In genomic region chr12:125860672-125861288, GRCh38 we compare ENCODE assay signal across 22 cellular contexts.
"Had no signal": no experiment of that assay in that cellular context is flagged by ENCODE, and none has a peak within 500 bp of the region (broad histone marks: within the 10 kb centered on the region; RNA-seq: fewer than 3 reads in every experiment).

No MANE protein-coding gene starts in this region.

- H3K4me3 Mint-ChIP-seq: memory B cell, mesothelial cell of epicardium, natural killer cell, neural progenitor cell had no signal

- H3K9me3 ChIP-seq: colonic mucosa, pancreas, prostate gland, uterus had no signal

- H3K4me2 ChIP-seq: hepatocyte, neural progenitor cell had no signal

- FAIRE-seq: endothelial cell of umbilical vein, pancreas had no signal

- H3K9ac ChIP-seq: neural progenitor cell had no signal

- H2AFZ ChIP-seq: hepatocyte, neural progenitor cell had no signal

- ATAC-seq: natural killer cell had no signal

- H3K27ac ChIP-seq: colonic mucosa, hepatocyte, left lung, lower lobe of right lung, neural progenitor cell, pancreas, prostate gland, skin epidermis, suprapubic skin, tibial artery, upper lobe of left lung, uterus had no signal

- H3K79me2 ChIP-seq: hepatocyte had no signal

- H3K4me1 ChIP-seq: colonic mucosa, left lung, lower lobe of right lung, pancreas, prostate gland, suprapubic skin, tibial artery, upper lobe of left lung, uterus had no signal

- H3K36me3 ChIP-seq: colonic mucosa, left lung, lower lobe of right lung, neural progenitor cell, pancreas, prostate gland, suprapubic skin, tibial artery, upper lobe of left lung, uterus had no signal

- H3K27ac Mint-ChIP-seq: memory B cell, mesothelial cell of epicardium, natural killer cell, neural progenitor cell had no signal

- DNase-seq: dermis blood vessel endothelial cell; foreskin melanocyte; kidney glomerular epithelial cell; natural killer cell; occipital lobe; stimulated activated CD4-positive, alpha-beta T cell treated with anti-CD3 and anti-CD28 coated beads, Interleukin-2, amount 100 ng/mL, for 48 hours; stimulated activated naive CD4-positive, alpha-beta T cell treated with Interleukin-2 at 50 U/mL for 16 hours; uterus had no signal

- H3K36me3 Mint-ChIP-seq: memory B cell, mesothelial cell of epicardium had no signal

- H3K4me3 ChIP-seq: colonic mucosa, hepatocyte, left lung, neural progenitor cell, skin epidermis, suprapubic skin, uterus had no signal

- H3K27me3 ChIP-seq: colonic mucosa, hepatocyte, neural progenitor cell, pancreas, upper lobe of left lung, uterus had no signal

- H3K4me1 Mint-ChIP-seq: memory B cell, mesothelial cell of epicardium, natural killer cell had no signal
